Comparison of ENCODE assay signal across 1 cellular context in genomic region chr10:110496553-110497437, GRCh38.
TF ChIP-seq lines count a peak whose summit lies in the region.

No MANE protein-coding gene starts in this region.

TF ChIP-seq in liver, 16 proteins besides CTCF, POLR2A, EP300 and RAD21 (continued from another document):
- TF ChIP-seq JUND (IDR thresholded peaks at IDR 0.05), result no peak
- no peak for TF ChIP-seq TAF1 (conservative IDR thresholded peaks at IDR 0.05)
- TF ChIP-seq FOXA2 (IDR thresholded peaks at IDR 0.05), result no peak
- no peak for TF ChIP-seq NR2F2 (IDR thresholded peaks at IDR 0.05)
TF ChIP-seq in liver: peak in this region for 0.
